ENCODE assay signal across 14 cellular contexts in genomic region chr14:92553456-92553855, GRCh38. TPM values are rescaled to one million over a fixed set of nuclear protein-coding genes. Genes with fewer than 3 reads are reported as not detected.
DNase-seq lines count a peak whose midpoint lies in the region; ATAC-seq and TF ChIP-seq lines count a peak whose summit lies in the region.
"Had no signal": no experiment of that assay in that cellular context is flagged by ENCODE, and none has a peak within 500 bp of the region (broad histone marks: within the 10 kb centered on the region; RNA-seq: fewer than 3 reads in every experiment).

No MANE protein-coding gene starts in this region.

- ATAC-seq in HG02852 (IDR thresholded peaks at IDR 0.05; ENCODE audit: unreplicated experiment) (no peak), GM21381 (IDR thresholded peaks at IDR 0.05; ENCODE audit: unreplicated experiment) (no peak)
- ATAC-seq: activated CD8-positive, alpha-beta T cell treated with anti-CD3 and anti-CD28 coated beads, Interleukin-2, amount 10 ng/mL, durations not matched to agents 7 days and 5 days had no signal

- no peak overlapping the region for H3K4me3 ChIP-seq in BLaER1 treated with 17β-estradiol and CSF1 and Interleukin-3, amounts not matched to agents 10 nM and 100 nM
- H3K4me3 ChIP-seq in osteoblast (ENCODE audit: insufficient read depth, low read length): no peak overlapping the region
- H3K4me3 ChIP-seq: esophagus squamous epithelium had no signal

- H3K4me2 ChIP-seq in BLaER1 treated with 17β-estradiol and CSF1 and Interleukin-3, amounts not matched to agents 10 nM and 100 nM: peak overlapping the region in 10 of 11 experiments; percentile 12 to 94 (median 64); a peak in 9 of 22 replicates
- H3K4me2 ChIP-seq in osteoblast (ENCODE audit: insufficient read depth, low read length): no peak overlapping the region

- peaks cover 0 to 84% (median 22%) of the 10 kb centered on the region in 11 experiments; a peak in 18 of 22 replicates for H4K20me1 ChIP-seq in BLaER1 treated with 17β-estradiol and CSF1 and Interleukin-3, amounts not matched to agents 10 nM and 100 nM
- H4K20me1 ChIP-seq in osteoblast (ENCODE audit: insufficient read depth, low read length): peaks cover 22% of the 10 kb centered on the region

- H3K27me3 ChIP-seq in BLaER1 treated with 17β-estradiol and CSF1 and Interleukin-3, amounts not matched to agents 10 nM and 100 nM: peaks cover 0 to 58% (median 0%) of the 10 kb centered on the region in 11 experiments; a peak in 10 of 22 replicates
- H3K27me3 ChIP-seq in osteoblast (ENCODE audit: insufficient read depth, low read length): no peaks in the 10 kb centered on the region
- H3K27me3 ChIP-seq: esophagus squamous epithelium had no signal

- H3K9ac ChIP-seq in BLaER1 treated with 17β-estradiol and CSF1 and Interleukin-3, amounts not matched to agents 10 nM and 100 nM: no peak overlapping the region

- peaks cover 41% of the 10 kb centered on the region for H3K79me2 ChIP-seq in osteoblast (ENCODE audit: insufficient read depth, low read length)

- no peak for TF ChIP-seq CTCF in osteoblast (IDR thresholded peaks at IDR 0.05; ENCODE audit: extremely low read depth, low read depth, low read length)

- no peak overlapping the region for H2AFZ ChIP-seq in osteoblast (ENCODE audit: low read length)

- H3K9me3 ChIP-seq in BLaER1 treated with 17β-estradiol and CSF1 and Interleukin-3, amounts not matched to agents 10 nM and 100 nM (replicated peaks in 1 of 11): no peaks in the 10 kb centered on the region
- no peaks in the 10 kb centered on the region for H3K9me3 ChIP-seq in KOPT-K1 (ENCODE audit: insufficient read depth, low read length, poor library complexity, severe bottlenecking)
- no peaks in the 10 kb centered on the region for H3K9me3 ChIP-seq in osteoblast (ENCODE audit: low read depth, low read length)
- H3K9me3 ChIP-seq: esophagus squamous epithelium had no signal

- peaks cover 78 to 96% (median 88%) of the 10 kb centered on the region in 10 experiments for H3K4me1 ChIP-seq in BLaER1 treated with 17β-estradiol and CSF1 and Interleukin-3, amounts not matched to agents 10 nM and 100 nM
- peaks cover 26% of the 10 kb centered on the region for H3K4me1 ChIP-seq in osteoblast (ENCODE audit: insufficient read depth, low read length)

- H3K36me3 ChIP-seq in BLaER1 treated with 17β-estradiol and CSF1 and Interleukin-3, amounts not matched to agents 10 nM and 100 nM: peaks cover 0 to 23% (median 12%) of the 10 kb centered on the region in 11 experiments; a peak in 12 of 22 replicates
- peaks cover 31% of the 10 kb centered on the region for H3K36me3 ChIP-seq in KOPT-K1 (ENCODE audit: insufficient read depth, low read length)
- H3K36me3 ChIP-seq in osteoblast (ENCODE audit: insufficient read depth, low read length): peaks cover 24% of the 10 kb centered on the region

- DNase-seq in dedifferentiated amniotic fluid mesenchymal stem cell (ENCODE audit: extremely low spot score) (peak; percentile 25), osteoblast (ENCODE audit: insufficient read length, low spot score, missing footprints) (peak; percentile 90), GF-D8 (lab: John Stamatoyannopoulos, UW) (no peak), HuH-7.5 (ENCODE audit: low spot score) (no peak)
- DNase-seq: activated CD8-positive, alpha-beta T cell treated with anti-CD3 and anti-CD28 coated beads, Interleukin-2, amount 10 ng/mL, durations not matched to agents 7 days and 5 days; activated naive CD8-positive, alpha-beta T cell treated with anti-CD3 and anti-CD28 coated beads, Interleukin-2, amount 10 ng/mL, durations not matched to agents 7 days and 5 days; DMS79; esophagus squamous epithelium; NCI-H2107; SHP77 had no signal

- no peak overlapping the region for H3K27ac ChIP-seq in BLaER1 treated with 17β-estradiol and CSF1 and Interleukin-3, amounts not matched to agents 10 nM and 100 nM
- H3K27ac ChIP-seq in KOPT-K1 (ENCODE audit: low read depth, low read length, poor library complexity, severe bottlenecking): peak overlapping the region; percentile 15
- H3K27ac ChIP-seq in osteoblast (ENCODE audit: low read depth, low read length): peak overlapping the region; percentile 24

RNA-seq across cellular contexts. Expression of gene RIN3, which starts 39.9 kb away (rescaled TPM):
- total RNA-seq in osteoblast: 7.6 and 10.3 TPM in 2 replicates

Comparison
In these comparisons a context has a peak if more than half of its experiments do, and no peak if none do; other contexts are left out.
1. H3K27ac ChIP-seq: peak in KOPT-K1 (single experiment) and osteoblast (single experiment); none in BLaER1 treated with 17β-estradiol and CSF1 and Interleukin-3, amounts not matched to agents 10 nM and 100 nM (0 of 11).
2. DNase-seq: peak in dedifferentiated amniotic fluid mesenchymal stem cell (single experiment) and osteoblast (single experiment); none in GF-D8 (single experiment) and HuH-7.5 (single experiment).